8 cellular contexts compared by ENCODE assay signal in the genomic region with DNA sequence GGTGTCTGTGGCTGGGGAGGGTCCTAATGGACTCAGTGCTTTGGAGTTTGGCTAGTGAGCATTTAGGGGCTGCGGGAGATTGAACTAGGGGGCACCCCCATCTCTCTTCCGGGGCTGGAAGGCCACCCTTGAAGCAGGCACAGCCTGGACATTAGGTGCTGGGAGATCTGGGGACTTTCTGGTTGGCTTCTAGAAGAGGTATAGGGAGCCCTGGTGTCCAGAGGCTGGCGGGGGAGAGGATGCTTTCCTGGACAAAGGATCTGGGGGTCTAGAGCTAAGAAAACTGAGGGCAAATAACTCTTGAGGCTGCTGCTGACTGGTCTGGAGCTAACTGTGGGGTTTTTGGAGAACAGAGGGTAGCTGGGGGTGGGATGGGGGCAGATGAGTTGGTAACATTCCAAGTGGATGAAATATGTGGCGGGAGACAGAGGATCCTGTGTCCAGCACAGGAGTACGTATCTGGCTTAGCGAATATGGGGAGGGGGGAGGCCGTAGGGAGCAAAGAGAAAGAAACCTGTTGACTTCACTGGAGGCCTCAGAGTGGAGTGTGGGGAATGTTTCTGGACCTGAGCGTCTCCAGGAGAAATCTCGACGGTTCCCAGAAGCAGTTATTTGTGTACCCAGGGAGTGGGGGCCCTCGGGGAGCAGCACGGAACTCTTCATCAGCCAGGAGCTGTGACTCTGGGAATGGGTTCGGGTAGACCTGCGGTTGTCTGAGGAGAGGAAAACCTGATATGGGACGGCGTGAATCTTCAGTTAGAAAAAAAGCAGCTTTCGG. TPM values are rescaled to one million over a fixed set of nuclear protein-coding genes. Genes with fewer than 3 reads are reported as not detected.
DNase-seq lines count a peak whose midpoint lies in the region; ATAC-seq and TF ChIP-seq lines count a peak whose summit lies in the region.

No MANE protein-coding gene starts in this region.

- H3K9me3 ChIP-seq in NT2/D1 (ENCODE audit: insufficient read depth, low read length) (no peaks in the 10 kb centered on the region), right lobe of liver (no peaks in the 10 kb centered on the region), thyroid gland (no peaks in the 10 kb centered on the region)

- in situ Hi-C loops in brain microvascular endothelial cell (cut with HindIII; ENCODE audit: low pct_ligation_motif_present, low sequenced_read_pairs): no loop called here

- TF ChIP-seq CTCF in GM10248 (IDR thresholded peaks at IDR 0.05; ENCODE audit: control extremely low read depth, extremely low read depth, low read depth, missing control alignments): no peak
- no peak for TF ChIP-seq CTCF in brain microvascular endothelial cell (IDR thresholded peaks at IDR 0.05; ENCODE audit: low read depth, low read length, missing control alignments)
- no peak for TF ChIP-seq CTCF in right lobe of liver (IDR thresholded peaks at IDR 0.05)
- no peak for TF ChIP-seq CTCF in thyroid gland (IDR thresholded peaks at IDR 0.05)

- H3K36me3 ChIP-seq in NT2/D1 (ENCODE audit: insufficient read depth, insufficient read length, low read length) (peaks cover 55% of the 10 kb centered on the region), brain microvascular endothelial cell (replicated peaks) (peaks cover 28% of the 10 kb centered on the region), right lobe of liver (peaks cover 0 to 28% (median 20%) of the 10 kb centered on the region in 4 donors), thyroid gland (peaks cover 27 to 33% of the 10 kb centered on the region in 2 donors)

- DNase-seq in GM10248 (ENCODE audit: extremely low spot score) (peak; percentile 24), NT2/D1 (ENCODE audit: low read depth, low spot score) (no peak), brain microvascular endothelial cell (peak; percentile 45), right lobe of liver (no peak), thyroid gland (peak; percentile 13 to 14)

- 2% methylated on average over 15 of the region's 17 CpGs for WGBS in right lobe of liver (ENCODE audit: insufficient coverage, low coverage, low lambda C conversion rate, missing lambda C conversion rate)
- 8 to 9% methylated on average over 17 of the region's 17 CpGs for WGBS in thyroid gland, 2 donors

- H3K27me3 ChIP-seq in NT2/D1 (ENCODE audit: insufficient read depth, insufficient read length) (no peaks in the 10 kb centered on the region), brain microvascular endothelial cell (replicated peaks) (no peaks in the 10 kb centered on the region), right lobe of liver (no peaks in the 10 kb centered on the region), thyroid gland (no peaks in the 10 kb centered on the region)

- H3K27ac ChIP-seq in brain microvascular endothelial cell (peak overlapping the region; percentile 99), right lobe of liver (peak overlapping the region; percentile 99 to 100 (median 99)), thyroid gland (peak overlapping the region; percentile 98 to 99 (median 98))

- CTCF ChIA-PET in GM10248 (lab: Yijun Ruan, JAX): interaction anchor here (0.7 to 1.5 kb wide), 4 partner anchors 24 to 43 kb away, joined by 3 to 6 read pairs (median 4); no protein-coding TSS in a partner anchor

- ATAC-seq in right lobe of liver (no peak), GM19351 (IDR thresholded peaks at IDR 0.05; ENCODE audit: unreplicated experiment) (no peak), HG02970 (IDR thresholded peaks at IDR 0.05; ENCODE audit: low FRiP score, unreplicated experiment) (no peak), GM21717 (IDR thresholded peaks at IDR 0.05; ENCODE audit: unreplicated experiment) (no peak)

- intact Hi-C loops in right lobe of liver (cut with DNase I) (no loop called here), thyroid gland (cut with DNase I) (loop anchor here (5.0 kb wide), 1 partner anchor 42 kb away; no protein-coding TSS in a partner anchor)

- POLR2A ChIA-PET in GM10248 (lab: Yijun Ruan, JAX): interaction anchor here (0.6 to 0.7 kb wide), 2 partner anchors 12 to 489 kb away, joined by 4 to 7 read pairs; no protein-coding TSS in a partner anchor

- TF ChIP-seq POLR2A in right lobe of liver (IDR thresholded peaks at IDR 0.05): no peak
- no peak for TF ChIP-seq POLR2A in thyroid gland (IDR thresholded peaks at IDR 0.05)

- H3K9ac ChIP-seq in NT2/D1 (ENCODE audit: insufficient read length, low read depth): peak overlapping the region; percentile 100

- peaks cover 2% of the 10 kb centered on the region for H3K4me1 ChIP-seq in NT2/D1 (ENCODE audit: insufficient read depth, insufficient read length)
- peaks cover 0 to 15% (median 5%) of the 10 kb centered on the region in 4 donors for H3K4me1 ChIP-seq in right lobe of liver
- H3K4me1 ChIP-seq in thyroid gland: peaks cover 13 to 22% of the 10 kb centered on the region in 2 donors

- H3K4me3 ChIP-seq in NT2/D1 (ENCODE audit: insufficient read length, low read depth) (peak overlapping the region; percentile 85), brain microvascular endothelial cell (ENCODE audit: low read depth, low read length) (peak overlapping the region; percentile 90), right lobe of liver (peak overlapping the region; percentile 90 to 97 (median 96)), thyroid gland (replicated peaks in 1 of 3) (peak overlapping the region in 2 of 3 donors; percentile 80 to 98)

RNA-seq across cellular contexts. Expression of a gene that starts 1.4 kb away (rescaled TPM):
- total RNA-seq in right lobe of liver (10 to 100 TPM; 53.5 to 70.0 (median 61.8) TPM), thyroid gland (100 to 1,000 TPM; 129 to 180 (median 150) TPM)

RNA-seq across cellular contexts. Expression of a gene that starts 44.4 kb away (rescaled TPM):
- 1 to 10 TPM; 4.6 to 7.2 (median 6.9) TPM for total RNA-seq in right lobe of liver
- total RNA-seq in thyroid gland: 10 to 100 TPM; 10.6 to 22.0 (median 19.3) TPM

RNA-seq across cellular contexts. Expression of a gene that starts 46.5 kb away (rescaled TPM):
- total RNA-seq in right lobe of liver (10 to 100 TPM in 3 of 6 experiments, 1 to 10 TPM in 3; 5.7 to 20.3 (median 10.2) TPM), thyroid gland (10 to 100 TPM; 17.5 to 61.3 (median 35.4) TPM)

Comparison
In these comparisons a context has a peak if more than half of its experiments do, and no peak if none do; other contexts are left out.
1. DNase-seq: peak in GM10248 (single experiment), brain microvascular endothelial cell (single experiment) and thyroid gland (2 of 2); none in NT2/D1 (single experiment) and right lobe of liver (0 of 3).
2. Peak in every context shown above with its lines, with median percentiles within 50 percentile points of each other: H3K4me3 ChIP-seq and H3K27ac ChIP-seq.